14 cellular contexts compared by ENCODE assay signal in genomic region chr22:42754658-42755057, GRCh38. TPM values are rescaled to one million over a fixed set of nuclear protein-coding genes. Genes with fewer than 3 reads are reported as not detected.
A peak's percentile ranks its signal among the peaks of the same experiment; 100 is the strongest.
DNase-seq lines count a peak whose midpoint lies in the region; ATAC-seq, FAIRE-seq and TF ChIP-seq lines count a peak whose summit lies in the region.
"Had no signal": no experiment of that assay in that cellular context is flagged by ENCODE, and none has a peak within 500 bp of the region (broad histone marks: within the 10 kb centered on the region; RNA-seq: fewer than 3 reads in every experiment).

No MANE protein-coding gene starts in this region.

- POLR2A ChIA-PET in endothelial cell of umbilical vein (lab: Charles Lee), result no interaction called here
- POLR2A ChIA-PET in HepG2 (lab: Yijun Ruan, JAX), result interaction anchor here (0.9 to 1.2 kb wide), 2 partner anchors 139 to 372 kb away, joined by 3 to 4 read pairs; no protein-coding TSS in a partner anchor
- POLR2A ChIA-PET in activated CD4-positive, alpha-beta T cell treated with anti-CD3 and anti-CD28 coated beads, Interleukin-2, amount 10 ng/mL, durations not matched to agents 7 days and 5 days (lab: Charles Lee), result interaction anchor here (0.6 kb wide), 1 partner anchor 1453 kb away, joined by 4 read pairs; no protein-coding TSS in a partner anchor

- no peak for TF ChIP-seq POLR2A in endothelial cell of umbilical vein (IDR thresholded peaks at IDR 0.05; ENCODE audit: low read depth, low read length)
- TF ChIP-seq POLR2A in HepG2 (IDR thresholded peaks at IDR 0.05; ENCODE audit: insufficient read depth in 1 of 2, low read depth in 2 of 2, low read length in 2 of 2), result no peak

- no peaks in the 10 kb centered on the region for H3K4me1 Mint-ChIP-seq in stimulated activated naive CD8-positive, alpha-beta T cell treated with anti-CD3 and anti-CD28 coated beads, Interleukin-15, amount 100 ng/mL, for 72 hours
- H3K4me1 Mint-ChIP-seq in activated CD4-positive, alpha-beta T cell treated with anti-CD3 and anti-CD28 coated beads, Interleukin-2, amount 10 ng/mL, durations not matched to agents 7 days and 5 days, result no peaks in the 10 kb centered on the region

- no peaks in the 10 kb centered on the region for H3K79me2 ChIP-seq in endothelial cell of umbilical vein (ENCODE audit: control insufficient read depth, insufficient read depth, low read length)
- no peaks in the 10 kb centered on the region for H3K79me2 ChIP-seq in HepG2 (ENCODE audit: insufficient read depth, low read length)

- CTCF ChIA-PET in endothelial cell of umbilical vein (lab: Charles Lee) (no interaction called here), HepG2 (lab: Yijun Ruan, JAX; ENCODE audit: low intra/inter-chr PET ratio, low total read pairs) (no interaction called here)
- CTCF ChIA-PET in activated CD4-positive, alpha-beta T cell treated with anti-CD3 and anti-CD28 coated beads, Interleukin-2, amount 10 ng/mL, durations not matched to agents 7 days and 5 days (lab: Charles Lee), result interaction anchor here (0.7 kb wide), 1 partner anchor 582 kb away, joined by 4 read pairs; no protein-coding TSS in a partner anchor

- ATAC-seq in HepG2 (peak; percentile 85), mucosa of descending colon (no peak)
- ATAC-seq in stimulated activated naive CD8-positive, alpha-beta T cell treated with anti-CD3 and anti-CD28 coated beads, Interleukin-15, amount 100 ng/mL, for 72 hours, result no peak

- no peak overlapping the region for H3K4me3 ChIP-seq in endothelial cell of umbilical vein (replicated peaks in 1 of 3; ENCODE audit: insufficient read depth in 1 of 3, low read depth in 1 of 3, low read length in 3 of 3)
- no peak overlapping the region for H3K4me3 ChIP-seq in HepG2 (replicated peaks in 1 of 3; ENCODE audit: insufficient read depth in 1 of 3, low read depth in 2 of 3, low read length in 3 of 3)
- no peak overlapping the region for H3K4me3 ChIP-seq in mucosa of descending colon
- H3K4me3 ChIP-seq: BLaER1 had no signal

- DNase-seq in AG09319 (ENCODE audit: extremely low read depth, low read depth), result peak; percentile 44
- peak; percentile 97 for DNase-seq in OCI-M1 (lab: John Stamatoyannopoulos, UW)
- DNase-seq in endothelial cell of umbilical vein (ENCODE audit: low read depth, low spot score), result no peak
- peak; percentile 94 for DNase-seq in HepG2 (ENCODE audit: low spot score)
- DNase-seq in DMS53 treated with DMSO at 0.1 percent for 48 hours (lab: John Stamatoyannopoulos, UW; ENCODE audit: unreplicated experiment), result no peak
- DNase-seq in stimulated activated naive CD8-positive, alpha-beta T cell treated with anti-CD3 and anti-CD28 coated beads, Interleukin-15, amount 100 ng/mL, for 72 hours, result no peak
- no peak for DNase-seq in activated CD4-positive, alpha-beta T cell treated with anti-CD3 and anti-CD28 coated beads, Interleukin-2, amount 10 ng/mL, durations not matched to agents 7 days and 5 days
- no peak for DNase-seq in mucosa of descending colon
- DNase-seq: activated T-cell treated with anti-CD3 and anti-CD28 coated beads for 4 hours, cerebellar nuclear complex, NCI-H69, occipital lobe had no signal

- H3K27me3 Mint-ChIP-seq in stimulated activated naive CD8-positive, alpha-beta T cell treated with anti-CD3 and anti-CD28 coated beads, Interleukin-15, amount 100 ng/mL, for 72 hours, result peaks cover 10% of the 10 kb centered on the region
- no peaks in the 10 kb centered on the region for H3K27me3 Mint-ChIP-seq in activated CD4-positive, alpha-beta T cell treated with anti-CD3 and anti-CD28 coated beads, Interleukin-2, amount 10 ng/mL, durations not matched to agents 7 days and 5 days

- no peaks in the 10 kb centered on the region for H4K20me1 ChIP-seq in endothelial cell of umbilical vein (replicated peaks; ENCODE audit: control insufficient read depth, extremely low read depth, insufficient read depth, low read length)
- no peaks in the 10 kb centered on the region for H4K20me1 ChIP-seq in HepG2 (ENCODE audit: insufficient read depth, low read length)
- H4K20me1 ChIP-seq: BLaER1 had no signal

- H3K9me3 ChIP-seq in endothelial cell of umbilical vein (replicated peaks; ENCODE audit: control insufficient read depth, insufficient read depth, low read length), result no peaks in the 10 kb centered on the region
- no peaks in the 10 kb centered on the region for H3K9me3 ChIP-seq in HepG2 (ENCODE audit: low read length)
- no peaks in the 10 kb centered on the region for H3K9me3 ChIP-seq in mucosa of descending colon
- H3K9me3 ChIP-seq: BLaER1 had no signal

- H3K4me1 ChIP-seq in endothelial cell of umbilical vein (ENCODE audit: control insufficient read depth, extremely low read depth, insufficient read depth, low read length) (peaks cover 4% of the 10 kb centered on the region), HepG2 (ENCODE audit: insufficient read depth, low read length) (peaks cover 69% of the 10 kb centered on the region), mucosa of descending colon (ENCODE audit: low read depth) (no peaks in the 10 kb centered on the region)

- no peak overlapping the region for H3K27ac Mint-ChIP-seq in stimulated activated naive CD8-positive, alpha-beta T cell treated with anti-CD3 and anti-CD28 coated beads, Interleukin-15, amount 100 ng/mL, for 72 hours
- no peak overlapping the region for H3K27ac Mint-ChIP-seq in activated CD4-positive, alpha-beta T cell treated with anti-CD3 and anti-CD28 coated beads, Interleukin-2, amount 10 ng/mL, durations not matched to agents 7 days and 5 days
- H3K27ac Mint-ChIP-seq: T-helper 1 cell treated with Interleukin-12 subunit alpha and Interleukin-12 subunit beta and Interleukin-4 antibody, amounts not matched to agents 30 μg/mL and 1 μg/mL, for 36 hours had no signal

- intact Hi-C loops in endothelial cell of umbilical vein (cut with micrococcal nuclease) (loop anchor here (1.0 kb wide), 1 partner anchor 26 kb away; no protein-coding TSS in a partner anchor), HepG2 (cut with micrococcal nuclease; ENCODE audit: unreplicated experiment) (no loop called here), mucosa of descending colon (cut with DNase I, micrococcal nuclease) (no loop called here)

- FAIRE-seq in endothelial cell of umbilical vein (lab: Jason Lieb, UNC), result peak; percentile 56
- FAIRE-seq in HepG2 (lab: Jason Lieb, UNC), result peak; percentile 88

- TF ChIP-seq RAD21 in HepG2 (CRISPR knock-in tag; IDR thresholded peaks at IDR 0.05), result no peak

- no peaks in the 10 kb centered on the region for H3K9me1 ChIP-seq in endothelial cell of umbilical vein (replicated peaks; ENCODE audit: control insufficient read depth, extremely low read depth, insufficient read depth, low read length)

- H3K9ac ChIP-seq in endothelial cell of umbilical vein (replicated peaks; ENCODE audit: extremely low read depth, insufficient read depth, low read length) (no peak overlapping the region), HepG2 (ENCODE audit: insufficient read depth, low read depth, low read length) (no peak overlapping the region)
- H3K9ac ChIP-seq: BLaER1 had no signal

- dilution Hi-C loops in endothelial cell of umbilical vein (cut with MboI; ENCODE audit: extremely low pct_ligation_motif_present, low sequenced_read_pairs), result no loop called here

- peak in 1 of 2 experiments; percentile 64; a peak in 2 of 4 replicates for TF ChIP-seq EP300 in HepG2 (IDR thresholded peaks at IDR 0.05; ENCODE audit: low read depth in 2 of 2, low read length in 2 of 2)
- TF ChIP-seq EP300 in HepG2 (CRISPR knock-in tag; IDR thresholded peaks at IDR 0.05; ENCODE audit: borderline replicate concordance), result peak; percentile 56; the same call in 1 of the 2 replicates

- H3K27me3 ChIP-seq in endothelial cell of umbilical vein (ENCODE audit: control insufficient read depth in 2 of 2, insufficient read depth in 2 of 2, low read length in 2 of 2) (no peaks in the 10 kb centered on the region), HepG2 (ENCODE audit: control insufficient read depth in 1 of 2, insufficient read depth in 2 of 2, low read length in 2 of 2) (no peaks in the 10 kb centered on the region; a peak in 1 of 5 replicates)
- H3K27me3 ChIP-seq: BLaER1 had no signal

- no peak overlapping the region for H2AFZ ChIP-seq in endothelial cell of umbilical vein (ENCODE audit: low read depth, low read length)
- H2AFZ ChIP-seq in HepG2 (ENCODE audit: low read length), result no peak overlapping the region

- H3K9me3 Mint-ChIP-seq in stimulated activated naive CD8-positive, alpha-beta T cell treated with anti-CD3 and anti-CD28 coated beads, Interleukin-15, amount 100 ng/mL, for 72 hours, result no peaks in the 10 kb centered on the region
- no peaks in the 10 kb centered on the region for H3K9me3 Mint-ChIP-seq in activated CD4-positive, alpha-beta T cell treated with anti-CD3 and anti-CD28 coated beads, Interleukin-2, amount 10 ng/mL, durations not matched to agents 7 days and 5 days
- H3K9me3 Mint-ChIP-seq: T-helper 1 cell treated with Interleukin-12 subunit alpha and Interleukin-12 subunit beta and Interleukin-4 antibody, amounts not matched to agents 30 μg/mL and 1 μg/mL, for 36 hours had no signal

- BruUV-seq in endothelial cell of umbilical vein (replicated peaks; lab: Mats Ljungman, UMichigan), result no TSS peak
- no TSS peak for BruUV-seq in HepG2 (replicated peaks; lab: Mats Ljungman, UMichigan)

- TF ChIP-seq CTCF in AG09319 (IDR thresholded peaks at IDR 0.05; ENCODE audit: low read depth, low read length) (no peak), endothelial cell of umbilical vein (IDR thresholded peaks at IDR 0.05; ENCODE audit: extremely low read depth in 1 of 2, insufficient read depth in 1 of 2, low read depth in 1 of 2, low read length in 2 of 2) (no peak), HepG2 (CRISPR knock-in tag; IDR thresholded peaks at IDR 0.05) (no peak), mucosa of descending colon (IDR thresholded peaks at IDR 0.05) (no peak)

- WGBS in HepG2 (ENCODE audit: low lambda C conversion rate), result 0% methylated on average over 2 of the region's 6 CpGs

- H3K4me2 ChIP-seq in endothelial cell of umbilical vein (ENCODE audit: insufficient read depth, low read length), result no peak overlapping the region
- H3K4me2 ChIP-seq in HepG2 (ENCODE audit: low read depth, low read length), result peak overlapping the region; percentile 56
- H3K4me2 ChIP-seq: BLaER1 had no signal

- no peaks in the 10 kb centered on the region for H3K36me3 ChIP-seq in endothelial cell of umbilical vein (ENCODE audit: control insufficient read depth in 2 of 2, extremely low read depth in 1 of 2, insufficient read depth in 2 of 2, low read length in 2 of 2)
- no peaks in the 10 kb centered on the region for H3K36me3 ChIP-seq in HepG2 (replicated peaks in 1 of 2; ENCODE audit: control insufficient read depth in 1 of 2, insufficient read depth in 2 of 2, low read length in 2 of 2)
- no peaks in the 10 kb centered on the region for H3K36me3 ChIP-seq in mucosa of descending colon (ENCODE audit: low read depth)
- H3K36me3 ChIP-seq: BLaER1 had no signal

- in situ Hi-C loops in HepG2 (cut with HindIII; ENCODE audit: extremely low pct_ligation_motif_present, low pct_unique_long_range_greater_than_20kb), result no loop called here

- H3K36me3 Mint-ChIP-seq in activated CD4-positive, alpha-beta T cell treated with anti-CD3 and anti-CD28 coated beads, Interleukin-2, amount 10 ng/mL, durations not matched to agents 7 days and 5 days (ENCODE audit: low read depth), result no peaks in the 10 kb centered on the region

- H3K27ac ChIP-seq in endothelial cell of umbilical vein (ENCODE audit: insufficient read depth, low read depth, low read length) (no peak overlapping the region), HepG2 (ENCODE audit: extremely low read length, insufficient read depth, low read length) (peak overlapping the region; percentile 80)
- H3K27ac ChIP-seq: BLaER1 had no signal

- no peak overlapping the region for H3K4me3 Mint-ChIP-seq in stimulated activated naive CD8-positive, alpha-beta T cell treated with anti-CD3 and anti-CD28 coated beads, Interleukin-15, amount 100 ng/mL, for 72 hours
- H3K4me3 Mint-ChIP-seq in activated CD4-positive, alpha-beta T cell treated with anti-CD3 and anti-CD28 coated beads, Interleukin-2, amount 10 ng/mL, durations not matched to agents 7 days and 5 days, result no peak overlapping the region
- H3K4me3 Mint-ChIP-seq: T-helper 1 cell treated with Interleukin-12 subunit alpha and Interleukin-12 subunit beta and Interleukin-4 antibody, amounts not matched to agents 30 μg/mL and 1 μg/mL, for 36 hours had no signal

RNA-seq across cellular contexts. Expression of gene A4GALT, which starts 34.0 kb away (rescaled TPM):
- total RNA-seq in endothelial cell of umbilical vein, result 18.8 and 20.7 TPM in 2 replicates
- polyA plus RNA-seq in endothelial cell of umbilical vein, result 5.4 and 8.7 TPM in 2 replicates
- polyA plus RNA-seq in endothelial cell of umbilical vein (2011; cell fraction: cytosol; rRNA removed), result 3.1 and 5.6 TPM in 2 replicates
- 4.2 and 4.4 TPM in 2 replicates for polyA plus RNA-seq in endothelial cell of umbilical vein (2011; cell fraction: nucleus; rRNA removed)
- 9.8 and 17.1 TPM in 2 replicates for polyA plus RNA-seq in endothelial cell of umbilical vein (2012)
- polyA minus RNA-seq in endothelial cell of umbilical vein, result 2.4 and 3.9 TPM in 2 replicates
- polyA minus RNA-seq in endothelial cell of umbilical vein (2011; cell fraction: cytosol; rRNA and poly(A)+ RNA removed), result 9.6 TPM
- polyA minus RNA-seq in endothelial cell of umbilical vein (2011; cell fraction: nucleus; rRNA and poly(A)+ RNA removed), result 2.4 and 5.2 TPM in 2 replicates
- 0.09 TPM in 1 of 2 replicates, not detected in the other for total RNA-seq in HepG2 (2016; rRNA removed; fragmentation: Illumina TruSeq; extraction: Trizol)
- total RNA-seq in HepG2 (2016; cell fraction: cytosol; rRNA removed; fragmentation: Illumina TruSeq; extraction: Trizol; ENCODE audit: low read depth), result not detected in 2 replicates
- total RNA-seq in HepG2 (2016; cell fraction: insoluble cytoplasmic fraction; rRNA removed; fragmentation: Illumina TruSeq; extraction: Trizol), result not detected in 2 replicates
- total RNA-seq in HepG2 (2016; cell fraction: membrane; rRNA removed; fragmentation: Illumina TruSeq; extraction: Trizol), result not detected in 2 replicates
- not detected in 2 replicates for total RNA-seq in HepG2 (2016; cell fraction: nucleus; rRNA removed; fragmentation: Illumina TruSeq; extraction: Trizol)
- 1.1 and 2.7 TPM in 2 replicates for polyA plus RNA-seq in HepG2 (2011; rRNA removed)
- 2.5 and 4.5 TPM in 2 replicates for polyA plus RNA-seq in HepG2 (2011; cell fraction: cytosol; rRNA removed)
- 3.2 and 3.6 TPM in 2 replicates for polyA plus RNA-seq in HepG2 (2011; cell fraction: nucleus; rRNA removed)
- 0.74 and 1.8 TPM in 2 replicates for polyA plus RNA-seq in HepG2 (2012)
- not detected in 2 replicates for polyA plus RNA-seq in HepG2 (2016; cell fraction: cytosol; fragmentation: Illumina TruSeq; extraction: Trizol; ENCODE audit: low read depth)
- 0.15 TPM in 1 of 2 replicates, not detected in the other for polyA plus RNA-seq in HepG2 (2016; cell fraction: insoluble cytoplasmic fraction; fragmentation: Illumina TruSeq; extraction: Trizol; ENCODE audit: low read depth)
- 0.09 TPM in 1 of 2 replicates, not detected in the other for polyA plus RNA-seq in HepG2 (2016; cell fraction: membrane; fragmentation: Illumina TruSeq; extraction: Trizol; ENCODE audit: low read depth)
- polyA plus RNA-seq in HepG2 (2016; cell fraction: nucleus; fragmentation: Illumina TruSeq; extraction: Trizol; ENCODE audit: insufficient read depth, low read depth), result not detected in 2 replicates
- polyA minus RNA-seq in HepG2 (2011; rRNA and poly(A)+ RNA removed; ENCODE audit: low replicate concordance), result 7.6 and 7.8 TPM in 2 replicates
- polyA minus RNA-seq in HepG2 (2011; cell fraction: cytosol; rRNA and poly(A)+ RNA removed), result 1.5 and 2.5 TPM in 2 replicates
- 2.1 and 2.9 TPM in 2 replicates for polyA minus RNA-seq in HepG2 (2011; cell fraction: nucleus; rRNA and poly(A)+ RNA removed)
- under 1 TPM; 0.29 to 0.35 TPM for total RNA-seq in activated CD4-positive, alpha-beta T cell treated with anti-CD3 and anti-CD28 coated beads, Interleukin-2, amount 10 ng/mL, durations not matched to agents 7 days and 5 days
- 10 to 100 TPM in 1 of 3 donors, 1 to 10 TPM in 2; 4.0 to 29.8 (median 9.3) TPM for total RNA-seq in mucosa of descending colon

Comparison
In these comparisons a context has a peak if more than half of its experiments do, and no peak if none do; other contexts are left out.
1. DNase-seq: peak in AG09319 (single experiment), OCI-M1 (single experiment) and HepG2 (single experiment); none in endothelial cell of umbilical vein (single experiment), DMS53 treated with DMSO at 0.1 percent for 48 hours (single experiment), stimulated activated naive CD8-positive, alpha-beta T cell treated with anti-CD3 and anti-CD28 coated beads, Interleukin-15, amount 100 ng/mL, for 72 hours (0 of 2), activated CD4-positive, alpha-beta T cell treated with anti-CD3 and anti-CD28 coated beads, Interleukin-2, amount 10 ng/mL, durations not matched to agents 7 days and 5 days (single experiment) and mucosa of descending colon (0 of 3).